In genomic region chr1:65399003-65399402, GRCh38 we compare ENCODE assay signal across 2 cellular contexts.
TF ChIP-seq lines count a peak whose summit lies in the region.

No MANE protein-coding gene starts in this region.

TF ChIP-seq in HepG2, 621 proteins besides CTCF, POLR2A, EP300 and RAD21:
- TF ChIP-seq ZNF841 (CRISPR knock-in tag; IDR thresholded peaks at IDR 0.05; ENCODE audit: borderline replicate concordance) (no peak), MYPOP (CRISPR knock-in tag; IDR thresholded peaks at IDR 0.05) (no peak), ZNF629 (CRISPR knock-in tag; conservative IDR thresholded peaks at IDR 0.05) (peak; percentile 47; the same call in 1 of the 2 replicates), THAP8 (CRISPR knock-in tag; IDR thresholded peaks at IDR 0.05; ENCODE audit: borderline replicate concordance) (no peak), MAFK (conservative IDR thresholded peaks at IDR 0.05 in 1 of 2, IDR thresholded peaks at IDR 0.05 in 1 of 2; ENCODE audit: low read length in 2 of 2) (no peak), MAFF (IDR thresholded peaks at IDR 0.05; ENCODE audit: low read depth, low read length) (no peak), SP1 (IDR thresholded peaks at IDR 0.05) (no peak), SP1 (CRISPR knock-in tag; IDR thresholded peaks at IDR 0.05) (no peak), YEATS4 (CRISPR knock-in tag; IDR thresholded peaks at IDR 0.05; ENCODE audit: borderline replicate concordance) (no peak), GPN1 (CRISPR knock-in tag; IDR thresholded peaks at IDR 0.05; ENCODE audit: borderline replicate concordance) (no peak)

TF ChIP-seq in K562, 482 proteins besides CTCF, POLR2A, EP300 and RAD21:
- peak in 1 of 2 experiments; percentile 55; a peak in 1 of 4 replicates for TF ChIP-seq KDM1A (IDR thresholded peaks at IDR 0.05)
- TF ChIP-seq RBM25 (IDR thresholded peaks at IDR 0.05; ENCODE audit: low read depth, low read length, severe bottlenecking): peak; percentile 94
- TF ChIP-seq BCOR (IDR thresholded peaks at IDR 0.05): peak; percentile 68; the same call in 1 of the 2 replicates
- TF ChIP-seq PHF21A (IDR thresholded peaks at IDR 0.05; ENCODE audit: borderline replicate concordance, low read depth): no peak
- peak; percentile 90 for TF ChIP-seq ADNP (tag; IDR thresholded peaks at IDR 0.05)
